Comparison of ENCODE assay signal across 1 cellular context in genomic region chr2:46299365-46300263, GRCh38.
TF ChIP-seq lines count a peak whose summit lies in the region.

No MANE protein-coding gene starts in this region.

TF ChIP-seq in K562, 482 proteins besides CTCF, POLR2A, EP300 and RAD21 (continued from another document and continues in another):
- TF ChIP-seq ZNF318 (IDR thresholded peaks at IDR 0.05; ENCODE audit: borderline replicate concordance in 1 of 2, low read depth in 1 of 2) = peak in 1 of 2 experiments; percentile 54; a peak in 2 of 4 replicates
- TF ChIP-seq ZNF408 (CRISPR knock-in tag; IDR thresholded peaks at IDR 0.05; ENCODE audit: low read depth) = no peak
- TF ChIP-seq UBTF (IDR thresholded peaks at IDR 0.05; ENCODE audit: borderline replicate concordance in 1 of 2, low read depth in 2 of 2, low read length in 2 of 2) = peak; percentile 1 to 37; a peak in 1 of 4 replicates
- TF ChIP-seq L3MBTL2 (IDR thresholded peaks at IDR 0.05) = peak; percentile 87
- peak; percentile 98 for TF ChIP-seq CEBPB (tag; IDR thresholded peaks at IDR 0.05)
- TF ChIP-seq ZKSCAN3 (CRISPR knock-in tag; IDR thresholded peaks at IDR 0.05) = no peak
- no peak for TF ChIP-seq SAFB (IDR thresholded peaks at IDR 0.05; ENCODE audit: borderline replicate concordance, low read depth, low read length)
- TF ChIP-seq PHF20 (IDR thresholded peaks at IDR 0.05; ENCODE audit: partially characterized antibody) = peak; percentile 23
- no peak; a peak in 1 of 4 replicates for TF ChIP-seq TEAD1 (CRISPR knock-in tag; IDR thresholded peaks at IDR 0.05)
- TF ChIP-seq SMC3 (conservative IDR thresholded peaks at IDR 0.05; ENCODE audit: insufficient read depth, low read depth, low read length) = no peak
- TF ChIP-seq SOX6 (IDR thresholded peaks at IDR 0.05) = peak; percentile 54; the same call in 1 of the 2 replicates
- TF ChIP-seq EZH2 (IDR thresholded peaks at IDR 0.05; ENCODE audit: borderline replicate concordance, low read depth, low read length) = no peak; the same call in 1 of the 2 replicates
- TF ChIP-seq MCM2 (IDR thresholded peaks at IDR 0.05; ENCODE audit: low read depth) = no peak
- TF ChIP-seq ZFPM2 (CRISPR knock-in tag; IDR thresholded peaks at IDR 0.05) = no peak
- TF ChIP-seq HSF4 (CRISPR knock-in tag; IDR thresholded peaks at IDR 0.05; ENCODE audit: borderline replicate concordance) = 0 out of 2 replicates have a peak, but pooled peaks have one; percentile 43
- no peak for TF ChIP-seq POLR2AphosphoS5 (IDR thresholded peaks at IDR 0.05; ENCODE audit: control insufficient read depth, insufficient read depth, low read depth, low read length)
- TF ChIP-seq CEBPG (CRISPR knock-in tag; IDR thresholded peaks at IDR 0.05) = peak; percentile 83
- peak; percentile 96 to 97 for TF ChIP-seq CEBPG (tag; conservative IDR thresholded peaks at IDR 0.05 in 1 of 2, IDR thresholded peaks at IDR 0.05 in 1 of 2)
- TF ChIP-seq HIVEP1 (CRISPR knock-in tag; IDR thresholded peaks at IDR 0.05) = no peak
- peak; percentile 77 for TF ChIP-seq MTA1 (IDR thresholded peaks at IDR 0.05; ENCODE audit: borderline replicate concordance)
- no peak for TF ChIP-seq HLTF (IDR thresholded peaks at IDR 0.05)
- TF ChIP-seq GATA2 (CRISPR knock-in tag; IDR thresholded peaks at IDR 0.05) = peak; percentile 54; the same call in 1 of the 2 replicates
- TF ChIP-seq ID3 (CRISPR knock-in tag; IDR thresholded peaks at IDR 0.05) = no peak
- TF ChIP-seq ID3 (tag; IDR thresholded peaks at IDR 0.05) = no peak
- TF ChIP-seq MAZ (CRISPR knock-in tag; conservative IDR thresholded peaks at IDR 0.05 in 1 of 2, IDR thresholded peaks at IDR 0.05 in 1 of 2) = peak in 1 of 2 experiments; percentile 43; a peak in 1 of 4 replicates
- TF ChIP-seq MLLT1 (IDR thresholded peaks at IDR 0.05) = peak in 1 of 2 experiments; percentile 66; a peak in 2 of 4 replicates
- TF ChIP-seq ATF7 (IDR thresholded peaks at IDR 0.05) = peak; percentile 23; the same call in 1 of the 2 replicates
- no peak for TF ChIP-seq ZNF165 (CRISPR knock-in tag; IDR thresholded peaks at IDR 0.05; ENCODE audit: borderline replicate concordance)
- TF ChIP-seq ZNF134 (CRISPR knock-in tag; conservative IDR thresholded peaks at IDR 0.05) = no peak
- peak; percentile 48; the same call in 1 of the 2 replicates for TF ChIP-seq BCOR (IDR thresholded peaks at IDR 0.05)
- peak; percentile 98 for TF ChIP-seq MEIS2 (IDR thresholded peaks at IDR 0.05; ENCODE audit: partially characterized antibody)
- TF ChIP-seq SMAD2 (IDR thresholded peaks at IDR 0.05; ENCODE audit: low read depth, low read length) = no peak
- no peak for TF ChIP-seq MBD2 (IDR thresholded peaks at IDR 0.05; ENCODE audit: borderline replicate concordance, low read depth)
- TF ChIP-seq SMARCA4 (IDR thresholded peaks at IDR 0.05) = peak; percentile 53; the same call in 1 of the 2 replicates
- TF ChIP-seq RBM15 (IDR thresholded peaks at IDR 0.05; ENCODE audit: insufficient read depth, low read length) = no peak
- TF ChIP-seq CXXC5 (CRISPR knock-in tag; IDR thresholded peaks at IDR 0.05) = peak; percentile 36; the same call in 1 of the 2 replicates
- TF ChIP-seq CHD4 (IDR thresholded peaks at IDR 0.05; ENCODE audit: insufficient read depth, insufficient replicate concordance, low read depth, low read length, poor library complexity, severe bottlenecking) = no peak
- TF ChIP-seq PKNOX1 (IDR thresholded peaks at IDR 0.05) = peak; percentile 86
- TF ChIP-seq ARID1B (IDR thresholded peaks at IDR 0.05) = peak; percentile 48; the same call in 1 of the 2 replicates
- no peak for TF ChIP-seq BRD9 (IDR thresholded peaks at IDR 0.05; ENCODE audit: low read depth, partially characterized antibody)
- TF ChIP-seq ZNF184 (CRISPR knock-in tag; IDR thresholded peaks at IDR 0.05) = no peak
- no peak for TF ChIP-seq ZNF217 (CRISPR knock-in tag; IDR thresholded peaks at IDR 0.05)
- TF ChIP-seq ZNF511 (CRISPR knock-in tag; IDR thresholded peaks at IDR 0.05) = no peak; the same call in 1 of the 2 replicates
- no peak for TF ChIP-seq HMGN3 (IDR thresholded peaks at IDR 0.05; ENCODE audit: borderline replicate concordance, extremely low read depth, insufficient read length, low read depth, low read length)
- TF ChIP-seq MAX (CRISPR knock-in tag; IDR thresholded peaks at IDR 0.05) = peak; percentile 49; the same call in 1 of the 2 replicates
- no peak for TF ChIP-seq ZNF696 (CRISPR knock-in tag; conservative IDR thresholded peaks at IDR 0.05)
- no peak for TF ChIP-seq FOXA1 (IDR thresholded peaks at IDR 0.05; ENCODE audit: borderline replicate concordance)
- peak in 1 of 2 experiments; percentile 18; a peak in 1 of 4 replicates for TF ChIP-seq ZNF639 (CRISPR knock-in tag; conservative IDR thresholded peaks at IDR 0.05 in 1 of 2, IDR thresholded peaks at IDR 0.05 in 1 of 2)
- TF ChIP-seq NR2C2 (CRISPR knock-in tag; IDR thresholded peaks at IDR 0.05) = peak; percentile 44; the same call in 1 of the 2 replicates
- no peak for TF ChIP-seq NR2C2 (tag; IDR thresholded peaks at IDR 0.05)
- TF ChIP-seq MYC (IDR thresholded peaks at IDR 0.05; ENCODE audit: low read depth, low read length) = no peak
- TF ChIP-seq MYC (CRISPR knock-in tag; IDR thresholded peaks at IDR 0.05; ENCODE audit: borderline replicate concordance, low read depth) = no peak
- TF ChIP-seq XRCC5 (IDR thresholded peaks at IDR 0.05; ENCODE audit: low read depth, low read length) = 0 out of 2 replicates have a peak, but pooled peaks have one; percentile 9
- no peak for TF ChIP-seq KHSRP (IDR thresholded peaks at IDR 0.05)
- TF ChIP-seq TAF15 (IDR thresholded peaks at IDR 0.05; ENCODE audit: low read depth, low read length) = no peak
- TF ChIP-seq GTF2F1 (IDR thresholded peaks at IDR 0.05; ENCODE audit: low read depth, low read length) = no peak
- 0 out of 2 replicates have a peak, but pooled peaks have one; percentile 53 for TF ChIP-seq ZNF584 (CRISPR knock-in tag; IDR thresholded peaks at IDR 0.05; ENCODE audit: low read depth)
- TF ChIP-seq SRSF7 (optimal IDR thresholded peaks at IDR 0.05; ENCODE audit: low read depth, low read length) = no peak
